ENCODE assay signal across 34 cellular contexts in the genomic region with DNA sequence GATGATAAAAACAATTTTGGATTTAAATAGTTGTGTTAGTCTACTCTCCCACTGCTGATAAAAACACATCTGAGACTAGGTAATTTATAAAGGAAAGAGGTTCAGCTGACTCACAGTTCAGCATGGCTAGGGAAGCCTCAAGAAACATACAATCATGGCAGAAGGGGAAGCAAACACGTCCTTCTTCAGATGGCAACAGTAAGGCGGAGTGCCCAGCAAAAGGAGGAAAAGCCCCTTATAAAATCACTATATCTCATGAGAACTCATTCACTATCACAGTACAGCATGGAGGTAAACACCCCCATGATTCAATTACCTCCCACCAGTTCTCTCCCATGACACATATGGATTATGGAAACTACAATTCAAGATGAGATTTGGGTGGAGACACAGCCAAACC.
"Had no signal": no experiment of that assay in that cellular context is flagged by ENCODE, and none has a peak within 500 bp of the region (broad histone marks: within the 10 kb centered on the region; RNA-seq: fewer than 3 reads in every experiment).

No MANE protein-coding gene starts in this region.

- H3K27me3 ChIP-seq: MG63 had no signal

- DNase-seq: Karpas-422, Kasumi-1, MG63, MM.1S, MV-4-11, NCI-H1048, NCI-H1092, NCI-H1092 treated with DMSO at 0.1 percent for 48 hours, NCI-H1105, NCI-H1105 treated with DMSO at 0.1 percent for 48 hours, NCI-H1417, NCI-H1417 treated with DMSO at 0.1 percent for 48 hours, NCI-H1436, NCI-H1436 treated with DMSO at 0.1 percent for 48 hours, NCI-H146, NCI-H1694, NCI-H1694 treated with DMSO at 0.1 percent for 48 hours, NCI-H187, NCI-H187 treated with DMSO at 0.1 percent for 48 hours, NCI-H1930, NCI-H2029, NCI-H2029 treated with DMSO at 0.1 percent for 48 hours, NCI-H2081, NCI-H2081 treated with DMSO at 0.1 percent for 48 hours, NCI-H2107, NCI-H2171, NCI-H2171 treated with DMSO at 0.1 percent for 48 hours, NCI-H2227 treated with DMSO at 0.1 percent for 48 hours, NCI-H226, NCI-H345, NCI-H446, NCI-H446 treated with DMSO at 0.1 percent for 48 hours, NCI-H510A, NCI-H510A treated with DMSO at 0.1 percent for 48 hours had no signal

- H3K4me3 ChIP-seq: MG63 had no signal

- H3K36me3 ChIP-seq: MG63 had no signal
